24 cellular contexts compared by ENCODE assay signal in the genomic region with DNA sequence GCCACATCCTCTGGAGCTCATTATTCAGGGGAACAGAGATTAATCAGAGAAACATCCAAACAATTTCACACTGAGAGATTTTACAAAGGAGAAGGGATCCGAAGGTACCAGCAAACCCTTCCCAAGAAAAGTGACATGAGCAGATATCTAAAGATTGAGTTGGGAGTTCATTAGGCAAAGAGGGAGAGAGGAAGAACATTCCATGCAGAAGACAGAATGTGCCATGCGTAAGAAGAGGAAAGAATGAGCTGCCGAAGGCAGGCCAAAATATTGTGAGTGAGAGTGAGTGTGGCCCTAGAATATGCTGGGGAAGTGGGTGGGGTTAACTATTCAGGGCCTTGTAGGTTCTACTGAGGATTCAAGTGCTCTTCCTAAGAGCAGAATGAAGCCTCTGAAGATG. TPM values are rescaled to one million over a fixed set of nuclear protein-coding genes. Genes with fewer than 3 reads are reported as not detected.
DNase-seq lines count a peak whose midpoint lies in the region; ATAC-seq and TF ChIP-seq lines count a peak whose summit lies in the region.
"Had no signal": no experiment of that assay in that cellular context is flagged by ENCODE, and none has a peak within 500 bp of the region (broad histone marks: within the 10 kb centered on the region; RNA-seq: fewer than 3 reads in every experiment).

No MANE protein-coding gene starts in this region.

- H3K9me3 ChIP-seq in tibial artery, result no peaks in the 10 kb centered on the region
- no peaks in the 10 kb centered on the region for H3K9me3 ChIP-seq in body of pancreas
- H3K9me3 ChIP-seq: right lobe of liver had no signal

- POLR2A ChIA-PET in activated B cell treated with CpG ODN at 0.5 μM for 24 hours (lab: Charles Lee), result interaction anchor here (1.1 to 2.6 kb wide), 5 partner anchors 10 to 78 kb away, joined by 3 to 8 read pairs (median 4); a partner anchor contains a TSS

- H3K27me3 ChIP-seq in tibial artery, result no peaks in the 10 kb centered on the region
- no peaks in the 10 kb centered on the region for H3K27me3 ChIP-seq in body of pancreas
- H3K27me3 ChIP-seq: foreskin keratinocyte, right lobe of liver had no signal

- H3K36me3 ChIP-seq in tibial artery (peaks cover 15 to 30% (median 20%) of the 10 kb centered on the region in 3 donors), body of pancreas (replicated peaks in 1 of 2; ENCODE audit: insufficient read depth in 1 of 2, low read depth in 2 of 2) (no peaks in the 10 kb centered on the region)
- H3K36me3 ChIP-seq: right lobe of liver, WERI-Rb-1 had no signal

- H3K27ac Mint-ChIP-seq in activated B cell treated with CpG ODN at 0.5 μM for 24 hours (peak overlapping the region; percentile 79), nephron (peak overlapping the region in 2 of 3 experiments; percentile 72 to 76)
- H3K27ac Mint-ChIP-seq: CD4-positive, alpha-beta memory T cell; naive thymus-derived CD4-positive, alpha-beta T cell had no signal

- H3K4me1 ChIP-seq in tibial artery (peaks cover 0 to 59% (median 39%) of the 10 kb centered on the region in 4 donors), body of pancreas (no peaks in the 10 kb centered on the region)
- H3K4me1 ChIP-seq: right lobe of liver had no signal

- H3K4me3 Mint-ChIP-seq in activated B cell treated with CpG ODN at 0.5 μM for 24 hours, result peak overlapping the region; percentile 8
- no peak overlapping the region for H3K4me3 Mint-ChIP-seq in nephron
- H3K4me3 Mint-ChIP-seq: CD4-positive, alpha-beta memory T cell; naive thymus-derived CD4-positive, alpha-beta T cell had no signal

- ATAC-seq in activated B cell treated with CpG ODN at 0.5 μM for 24 hours (ENCODE audit: low read depth) (no peak), HG02623 (IDR thresholded peaks at IDR 0.05; ENCODE audit: unreplicated experiment) (no peak), body of pancreas (no peak)
- ATAC-seq: foreskin keratinocyte; HCT116; naive thymus-derived CD4-positive, alpha-beta T cell had no signal

- TF ChIP-seq CTCF in activated B cell treated with CpG ODN at 0.5 μM for 24 hours (IDR thresholded peaks at IDR 0.05) (no peak), nephron (IDR thresholded peaks at IDR 0.05; ENCODE audit: unreplicated experiment in 3 of 3) (no peak), tibial artery (IDR thresholded peaks at IDR 0.05) (no peak), body of pancreas (IDR thresholded peaks at IDR 0.05) (no peak)

- no peak for TF ChIP-seq POLR2A in body of pancreas (IDR thresholded peaks at IDR 0.05)

- intact Hi-C loops in activated B cell treated with CpG ODN at 0.5 μM for 24 hours (cut with micrococcal nuclease), result no loop called here
- intact Hi-C loops in tibial artery (cut with DNase I; ENCODE audit: low total_unique reads), result no loop called here
- intact Hi-C loops in body of pancreas (cut with DNase I), result no loop called here

- peaks cover 9% of the 10 kb centered on the region for H3K36me3 Mint-ChIP-seq in activated B cell treated with CpG ODN at 0.5 μM for 24 hours (ENCODE audit: low read depth)
- peaks cover 18% of the 10 kb centered on the region for H3K36me3 Mint-ChIP-seq in nephron (ENCODE audit: low read depth)
- H3K36me3 Mint-ChIP-seq: naive thymus-derived CD4-positive, alpha-beta T cell had no signal

- peak overlapping the region; percentile 86 to 89 for H3K27ac ChIP-seq in tibial artery
- no peak overlapping the region for H3K27ac ChIP-seq in body of pancreas
- H3K27ac ChIP-seq: foreskin keratinocyte, right lobe of liver, WERI-Rb-1 had no signal

- H3K9me3 Mint-ChIP-seq in activated B cell treated with CpG ODN at 0.5 μM for 24 hours (peaks cover 5% of the 10 kb centered on the region), nephron (peaks cover 4% of the 10 kb centered on the region)

- 85 to 87% methylated on average over 3 of the region's 3 CpGs for WGBS in body of pancreas, 2 donors

- no peak for DNase-seq in activated B cell treated with CpG ODN at 0.5 μM for 24 hours
- peak; percentile 11 for DNase-seq in ecto neural progenitor cell (ENCODE audit: low spot score)
- no peak for DNase-seq in tibial artery
- no peak for DNase-seq in NCI-H2107 treated with DMSO at 0.1 percent for 48 hours (lab: John Stamatoyannopoulos, UW; ENCODE audit: unreplicated experiment)
- DNase-seq in stimulated activated CD4-positive, alpha-beta T cell treated with anti-CD3 and anti-CD28 coated beads, Interleukin-2, amount 100 ng/mL, for 24 hours, result no peak
- DNase-seq in body of pancreas, result no peak
- DNase-seq: CD4-positive, alpha-beta memory T cell; dermis blood vessel endothelial cell; DMS153; foreskin keratinocyte; GDM1; naive thymus-derived CD4-positive, alpha-beta T cell; NCI-H1694 treated with DMSO at 0.1 percent for 48 hours; NCI-H226; NCI-H774; right lobe of liver; stimulated activated CD4-positive, alpha-beta T cell treated with anti-CD3 and anti-CD28 coated beads, Interleukin-15, amount 100 ng/mL, for 24 hours; stimulated activated CD8-positive, alpha-beta memory T cell treated with anti-CD3 and anti-CD28 coated beads, Interleukin-4, amount 100 ng/mL, for 48 hours; WERI-Rb-1 had no signal

- H3K4me3 ChIP-seq in tibial artery (no peak overlapping the region), body of pancreas (no peak overlapping the region)
- H3K4me3 ChIP-seq: right lobe of liver had no signal

- H3K4me1 Mint-ChIP-seq in activated B cell treated with CpG ODN at 0.5 μM for 24 hours (peaks cover 74% of the 10 kb centered on the region), nephron (no peaks in the 10 kb centered on the region)

- H3K27me3 Mint-ChIP-seq in activated B cell treated with CpG ODN at 0.5 μM for 24 hours (no peaks in the 10 kb centered on the region), nephron (ENCODE audit: low read depth) (no peaks in the 10 kb centered on the region)

- CTCF ChIA-PET in activated B cell treated with CpG ODN at 0.5 μM for 24 hours (lab: Charles Lee), result interaction anchor here (0.7 to 2.0 kb wide), 4 partner anchors 8 to 205 kb away, joined by 3 to 5 read pairs (median 4); a partner anchor contains a TSS

RNA-seq across cellular contexts. Expression of a gene that starts 50.0 kb away (rescaled TPM):
- total RNA-seq in activated B cell treated with CpG ODN at 0.5 μM for 24 hours, result not detected in 2 replicates
- total RNA-seq in body of pancreas, result 10 to 100 TPM in 1 of 2 donors, 1 to 10 TPM in 1; 6.9 to 31.4 TPM
- total RNA-seq: bronchial epithelial cell; CD4-positive, alpha-beta memory T cell; foreskin keratinocyte; naive thymus-derived CD4-positive, alpha-beta T cell; OCI-LY7 had no signal

Comparison
In these comparisons a context has a peak if more than half of its experiments do, and no peak if none do; other contexts are left out.
1. H3K27ac ChIP-seq: peak in tibial artery (2 of 2); none in body of pancreas (0 of 4).